Comparison of ENCODE assay signal across 20 cellular contexts in the genomic region with DNA sequence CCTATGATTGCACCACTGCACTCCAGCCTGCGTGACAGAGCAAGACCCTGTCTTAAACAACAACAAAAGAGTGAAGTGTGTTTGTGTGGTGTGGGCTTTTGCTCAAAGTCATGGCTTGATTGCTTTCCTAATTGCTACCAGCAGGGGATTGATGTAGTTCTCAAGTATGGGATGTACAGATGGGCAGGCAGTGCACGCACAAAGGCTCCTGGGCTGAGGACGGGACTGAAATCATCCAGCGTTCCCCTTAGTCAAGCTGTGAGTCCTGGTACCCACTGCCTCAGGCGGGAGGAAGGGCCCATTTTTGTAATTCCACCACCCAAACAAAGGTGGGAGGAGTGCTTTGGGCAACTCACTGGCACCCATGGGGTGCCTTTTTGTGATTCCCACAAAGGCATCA. TPM values are rescaled to one million over a fixed set of nuclear protein-coding genes. Genes with fewer than 3 reads are reported as not detected.
"Had no signal": no experiment of that assay in that cellular context is flagged by ENCODE, and none has a peak within 500 bp of the region (broad histone marks: within the 10 kb centered on the region; RNA-seq: fewer than 3 reads in every experiment).

No MANE protein-coding gene starts in this region.

- H3K4me3 Mint-ChIP-seq: activated CD8-positive, alpha-beta T cell treated with anti-CD3 and anti-CD28 coated beads for 36 hours; activated naive CD8-positive, alpha-beta T cell treated with anti-CD3 and anti-CD28 coated beads, Interleukin-2, amount 50 U/mL, for 24 hours; naive thymus-derived CD4-positive, alpha-beta T cell; stimulated activated memory B cell treated with anti-CD40 and anti-IgM and Interleukin-4, amounts not matched to agents 10 μg/mL and 1 μg/mL and 100 μg/mL, for 72 hours had no signal

- H3K9me3 ChIP-seq: ascending aorta, heart right ventricle, prostate gland, spleen, transverse colon had no signal

- H3K9me3 Mint-ChIP-seq: activated CD8-positive, alpha-beta T cell treated with anti-CD3 and anti-CD28 coated beads for 36 hours; activated naive CD8-positive, alpha-beta T cell treated with anti-CD3 and anti-CD28 coated beads, Interleukin-2, amount 50 U/mL, for 24 hours had no signal

- H3K27me3 ChIP-seq: ascending aorta, transverse colon had no signal

- H3K36me3 Mint-ChIP-seq: naive thymus-derived CD4-positive, alpha-beta T cell; stimulated activated memory B cell treated with anti-CD40 and anti-IgM and Interleukin-4, amounts not matched to agents 10 μg/mL and 1 μg/mL and 100 μg/mL, for 72 hours had no signal

- H3K36me3 ChIP-seq: ascending aorta, heart right ventricle, prostate gland, spleen, WERI-Rb-1 had no signal

- DNase-seq: activated CD4-positive, alpha-beta T cell treated with anti-CD3 and anti-CD28 coated beads for 4 hours; activated CD8-positive, alpha-beta memory T cell treated with anti-CD3 and anti-CD28 coated beads, Interleukin-2, amount 50 U/mL, for 4 hours; activated CD8-positive, alpha-beta T cell treated with anti-CD3 and anti-CD28 coated beads for 36 hours; activated naive CD4-positive, alpha-beta T cell treated with Interleukin-2 at 50 U/mL for 16 hours; activated naive CD8-positive, alpha-beta T cell treated with anti-CD3 and anti-CD28 coated beads, Interleukin-2, amount 50 U/mL, for 24 hours; foreskin melanocyte; heart right ventricle; naive thymus-derived CD4-positive, alpha-beta T cell; nucleus accumbens; spleen; stimulated activated CD4-positive, alpha-beta T cell treated with anti-CD3 and anti-CD28 coated beads, Interleukin-1b, Interleukin-23, amount 100 ng/mL, for 48 hours; transverse colon; WERI-Rb-1 had no signal

- H3K4me1 Mint-ChIP-seq: activated naive CD8-positive, alpha-beta T cell treated with anti-CD3 and anti-CD28 coated beads, Interleukin-2, amount 50 U/mL, for 24 hours; naive thymus-derived CD4-positive, alpha-beta T cell; stimulated activated memory B cell treated with anti-CD40 and anti-IgM and Interleukin-4, amounts not matched to agents 10 μg/mL and 1 μg/mL and 100 μg/mL, for 72 hours had no signal

- H3K4me3 ChIP-seq: ascending aorta, heart right ventricle, prostate gland, spleen, transverse colon had no signal

- H3K27ac Mint-ChIP-seq: activated CD8-positive, alpha-beta T cell treated with anti-CD3 and anti-CD28 coated beads for 36 hours; activated naive CD8-positive, alpha-beta T cell treated with anti-CD3 and anti-CD28 coated beads, Interleukin-2, amount 50 U/mL, for 24 hours; naive thymus-derived CD4-positive, alpha-beta T cell; stimulated activated memory B cell treated with anti-CD40 and anti-IgM and Interleukin-4, amounts not matched to agents 10 μg/mL and 1 μg/mL and 100 μg/mL, for 72 hours had no signal

- FAIRE-seq: endothelial cell of umbilical vein, islet of Langerhans had no signal

- H3K4me1 ChIP-seq: ascending aorta, heart right ventricle, prostate gland, spleen, transverse colon had no signal

- H3K27ac ChIP-seq: ascending aorta, heart right ventricle, prostate gland, spleen, transverse colon, WERI-Rb-1 had no signal

- ATAC-seq: activated CD8-positive, alpha-beta T cell treated with anti-CD3 and anti-CD28 coated beads for 36 hours; activated naive CD8-positive, alpha-beta T cell treated with anti-CD3 and anti-CD28 coated beads, Interleukin-2, amount 50 U/mL, for 24 hours; heart right ventricle; naive thymus-derived CD4-positive, alpha-beta T cell; sciatic nerve; stimulated activated memory B cell treated with anti-CD40 and anti-IgM and Interleukin-4, amounts not matched to agents 10 μg/mL and 1 μg/mL and 100 μg/mL, for 72 hours had no signal

RNA-seq across cellular contexts. Expression of a gene that starts 56.9 kb away (rescaled TPM):
- total RNA-seq: activated CD8-positive, alpha-beta T cell treated with anti-CD3 and anti-CD28 coated beads for 36 hours; ascending aorta; endothelial cell of umbilical vein; lung microvascular endothelial cell; naive thymus-derived CD4-positive, alpha-beta T cell had no signal
- polyA plus RNA-seq: endothelial cell of umbilical vein; naive thymus-derived CD4-positive, alpha-beta T cell had no signal
